In genomic region chr5:158979749-158980521, GRCh38 we compare ENCODE assay signal across 8 cellular contexts.
DNase-seq lines count a peak whose midpoint lies in the region; ATAC-seq and TF ChIP-seq lines count a peak whose summit lies in the region.

No MANE protein-coding gene starts in this region.

- H3K9me3 Mint-ChIP-seq in CD8-positive, alpha-beta T cell = no peaks in the 10 kb centered on the region

- DNase-seq in GM03348 (ENCODE audit: low spot score) (peak; percentile 55), right atrium auricular region (ENCODE audit: low spot score) (peak; percentile 69), sigmoid colon (peak; percentile 76), HuH-7.5 (ENCODE audit: low spot score) (no peak), RPMI8226 (no peak)
- DNase-seq in CD8-positive, alpha-beta T cell = no peak

- H3K4me1 Mint-ChIP-seq in CD8-positive, alpha-beta T cell (ENCODE audit: low read depth) = no peaks in the 10 kb centered on the region

- ATAC-seq in SK-N-SH treated with all-trans-retinoic acid at 6 μM for 48 hours = peak; percentile 68
- ATAC-seq in CD8-positive, alpha-beta T cell = no peak
- ATAC-seq in GM21528 (IDR thresholded peaks at IDR 0.05; ENCODE audit: low FRiP score, unreplicated experiment) = no peak

- no peaks in the 10 kb centered on the region for H3K27me3 ChIP-seq in right atrium auricular region
- no peaks in the 10 kb centered on the region for H3K27me3 ChIP-seq in sigmoid colon
- no peaks in the 10 kb centered on the region for H3K27me3 ChIP-seq in CD8-positive, alpha-beta T cell (ENCODE audit: insufficient read depth, low read length)

- TF ChIP-seq CTCF in right atrium auricular region (IDR thresholded peaks at IDR 0.05) (no peak), sigmoid colon (IDR thresholded peaks at IDR 0.05) (no peak)
- TF ChIP-seq CTCF in CD8-positive, alpha-beta T cell (IDR thresholded peaks at IDR 0.05) = no peak

- TF ChIP-seq EP300 in sigmoid colon (IDR thresholded peaks at IDR 0.05) = no peak

- peak overlapping the region; percentile 0 to 23 for H3K4me3 ChIP-seq in right atrium auricular region
- peak overlapping the region in 3 of 4 donors; percentile 7 to 36 (median 22) for H3K4me3 ChIP-seq in sigmoid colon
- no peak overlapping the region for H3K4me3 ChIP-seq in CD8-positive, alpha-beta T cell (ENCODE audit: low read depth, low read length)

- H3K27ac ChIP-seq in right atrium auricular region (peak overlapping the region; percentile 62 to 63), sigmoid colon (peak overlapping the region; percentile 34 to 51 (median 46))
- H3K27ac ChIP-seq in CD8-positive, alpha-beta T cell (ENCODE audit: low read depth, low read length) = no peak overlapping the region

- no peak overlapping the region for H3K27ac Mint-ChIP-seq in CD8-positive, alpha-beta T cell

- WGBS in sigmoid colon, 2 donors = 22 to 49% methylated on average over 14 of the region's 14 CpGs

- no peak overlapping the region for H3K4me3 Mint-ChIP-seq in CD8-positive, alpha-beta T cell

- POLR2A ChIA-PET in CD8-positive, alpha-beta T cell (lab: Charles Lee) = no interaction called here

- no peaks in the 10 kb centered on the region for H3K36me3 Mint-ChIP-seq in CD8-positive, alpha-beta T cell

- peaks cover 2 to 37% of the 10 kb centered on the region in 2 donors for H3K4me1 ChIP-seq in right atrium auricular region
- H3K4me1 ChIP-seq in sigmoid colon = peaks cover 0 to 41% (median 23%) of the 10 kb centered on the region in 4 donors
- H3K4me1 ChIP-seq in CD8-positive, alpha-beta T cell (ENCODE audit: insufficient read depth, low read length) = no peaks in the 10 kb centered on the region

- H3K9me3 ChIP-seq in right atrium auricular region = no peaks in the 10 kb centered on the region
- H3K9me3 ChIP-seq in sigmoid colon = no peaks in the 10 kb centered on the region
- no peaks in the 10 kb centered on the region for H3K9me3 ChIP-seq in CD8-positive, alpha-beta T cell (ENCODE audit: low read length)

- intact Hi-C loops in sigmoid colon (cut with DNase I) = no loop called here
- intact Hi-C loops in CD8-positive, alpha-beta T cell (cut with DNase I, micrococcal nuclease) = no loop called here

- CTCF ChIA-PET in CD8-positive, alpha-beta T cell (lab: Charles Lee) = no interaction called here

- H3K27me3 Mint-ChIP-seq in CD8-positive, alpha-beta T cell (ENCODE audit: low read depth) = no peaks in the 10 kb centered on the region

- no peaks in the 10 kb centered on the region for H3K36me3 ChIP-seq in right atrium auricular region
- H3K36me3 ChIP-seq in sigmoid colon = no peaks in the 10 kb centered on the region
- no peaks in the 10 kb centered on the region for H3K36me3 ChIP-seq in CD8-positive, alpha-beta T cell (ENCODE audit: insufficient read depth, low read length)

- TF ChIP-seq POLR2A in sigmoid colon (IDR thresholded peaks at IDR 0.05) = no peak

TF ChIP-seq in SK-N-SH treated with all-trans-retinoic acid at 6 μM for 48 hours, 23 proteins besides CTCF, POLR2A, EP300 and RAD21:
- TF ChIP-seq TOX (CRISPR knock-in tag; IDR thresholded peaks at IDR 0.05; ENCODE audit: borderline replicate concordance) = no peak

Comparison
In these comparisons a context has a peak if more than half of its experiments do, and no peak if none do; other contexts are left out.
1. DNase-seq: peak in GM03348 (single experiment), right atrium auricular region (single experiment) and sigmoid colon (single experiment); none in CD8-positive, alpha-beta T cell (0 of 7), HuH-7.5 (single experiment) and RPMI8226 (single experiment).